Comparison of ENCODE assay signal across 31 cellular contexts in genomic region chr4:177680308-177680707, GRCh38.
DNase-seq lines count a peak whose midpoint lies in the region; ATAC-seq and TF ChIP-seq lines count a peak whose summit lies in the region.
"Had no signal": no experiment of that assay in that cellular context is flagged by ENCODE, and none has a peak within 500 bp of the region (broad histone marks: within the 10 kb centered on the region; RNA-seq: fewer than 3 reads in every experiment).

No MANE protein-coding gene starts in this region.

- H3K4me1 ChIP-seq in right lobe of liver (no peaks in the 10 kb centered on the region), A673 (ENCODE audit: insufficient read depth, low read length, poor library complexity, severe bottlenecking) (no peaks in the 10 kb centered on the region)
- H3K4me1 ChIP-seq: colonic mucosa, lower lobe of right lung, uterus had no signal

- no peak for ATAC-seq in activated CD8-positive, alpha-beta memory T cell treated with anti-CD3 and anti-CD28 coated beads, Interleukin-2, amount 10 ng/mL, durations not matched to agents 7 days and 5 days
- ATAC-seq in HG03432 (IDR thresholded peaks at IDR 0.05; ENCODE audit: unreplicated experiment), result peak; percentile 63
- ATAC-seq in GM21526 (IDR thresholded peaks at IDR 0.05; ENCODE audit: low FRiP score, unreplicated experiment), result no peak
- no peak for ATAC-seq in right lobe of liver
- ATAC-seq: lower lobe of right lung; natural killer cell treated with Interleukin-12 subunit alpha and Interleukin-12 subunit beta and Interleukin-15 and Interleukin-18, amount 100 ng/mL, for 72 hours; PC-3; SK-N-SH treated with all-trans-retinoic acid at 6 μM for 48 hours; stimulated activated naive CD8-positive, alpha-beta T cell treated with anti-CD3 and anti-CD28 coated beads, Interleukin-15, amount 100 ng/mL, for 72 hours had no signal

- BruUV-seq in A673 (replicated peaks; lab: Mats Ljungman, UMichigan), result no TSS peak

- H3K36me3 Mint-ChIP-seq in activated CD8-positive, alpha-beta memory T cell treated with anti-CD3 and anti-CD28 coated beads, Interleukin-2, amount 10 ng/mL, durations not matched to agents 7 days and 5 days, result no peaks in the 10 kb centered on the region
- H3K36me3 Mint-ChIP-seq in HFFc6 (ENCODE audit: low read depth), result no peaks in the 10 kb centered on the region
- H3K36me3 Mint-ChIP-seq: activated naive CD8-positive, alpha-beta T cell treated with anti-CD3 and anti-CD28 coated beads for 36 hours; natural killer cell treated with Interleukin-12 subunit alpha and Interleukin-12 subunit beta and Interleukin-15 and Interleukin-18, amount 100 ng/mL, for 72 hours had no signal

- no peaks in the 10 kb centered on the region for H3K9me3 Mint-ChIP-seq in activated CD8-positive, alpha-beta memory T cell treated with anti-CD3 and anti-CD28 coated beads, Interleukin-2, amount 10 ng/mL, durations not matched to agents 7 days and 5 days (ENCODE audit: low read depth)
- no peaks in the 10 kb centered on the region for H3K9me3 Mint-ChIP-seq in HFFc6
- H3K9me3 Mint-ChIP-seq: activated naive CD8-positive, alpha-beta T cell treated with anti-CD3 and anti-CD28 coated beads for 36 hours; CD4-positive, alpha-beta T cell; stimulated activated naive CD8-positive, alpha-beta T cell treated with anti-CD3 and anti-CD28 coated beads, Interleukin-15, amount 100 ng/mL, for 72 hours had no signal

- H3K4me3 ChIP-seq in right lobe of liver, result no peak overlapping the region
- H3K4me3 ChIP-seq in A673 (ENCODE audit: low read depth, low read length, poor library complexity, severe bottlenecking), result no peak overlapping the region
- H3K4me3 ChIP-seq: colonic mucosa, lower lobe of right lung, skin epidermis, uterus had no signal

- peak overlapping the region; percentile 22 for H3K27ac Mint-ChIP-seq in activated CD8-positive, alpha-beta memory T cell treated with anti-CD3 and anti-CD28 coated beads, Interleukin-2, amount 10 ng/mL, durations not matched to agents 7 days and 5 days
- H3K27ac Mint-ChIP-seq in HFFc6, result no peak overlapping the region
- H3K27ac Mint-ChIP-seq: activated naive CD8-positive, alpha-beta T cell treated with anti-CD3 and anti-CD28 coated beads for 36 hours; CD4-positive, alpha-beta T cell; natural killer cell treated with Interleukin-12 subunit alpha and Interleukin-12 subunit beta and Interleukin-15 and Interleukin-18, amount 100 ng/mL, for 72 hours; stimulated activated naive CD8-positive, alpha-beta T cell treated with anti-CD3 and anti-CD28 coated beads, Interleukin-15, amount 100 ng/mL, for 72 hours had no signal

- no peak overlapping the region for H3K4me3 Mint-ChIP-seq in activated CD8-positive, alpha-beta memory T cell treated with anti-CD3 and anti-CD28 coated beads, Interleukin-2, amount 10 ng/mL, durations not matched to agents 7 days and 5 days
- peak overlapping the region; percentile 34; the same call in 1 of the 2 replicates for H3K4me3 Mint-ChIP-seq in HFFc6
- H3K4me3 Mint-ChIP-seq: activated naive CD8-positive, alpha-beta T cell treated with anti-CD3 and anti-CD28 coated beads for 36 hours; CD4-positive, alpha-beta T cell; natural killer cell treated with Interleukin-12 subunit alpha and Interleukin-12 subunit beta and Interleukin-15 and Interleukin-18, amount 100 ng/mL, for 72 hours; stimulated activated naive CD8-positive, alpha-beta T cell treated with anti-CD3 and anti-CD28 coated beads, Interleukin-15, amount 100 ng/mL, for 72 hours had no signal

- no peak for TF ChIP-seq POLR2A in right lobe of liver (IDR thresholded peaks at IDR 0.05)

- H3K36me3 ChIP-seq in right lobe of liver (no peaks in the 10 kb centered on the region), A673 (ENCODE audit: insufficient read depth, low read length, poor library complexity, severe bottlenecking) (no peaks in the 10 kb centered on the region)
- H3K36me3 ChIP-seq: colonic mucosa, lower lobe of right lung, uterus had no signal

- TF ChIP-seq CTCF in HFFc6 (IDR thresholded peaks at IDR 0.05) (no peak), right lobe of liver (IDR thresholded peaks at IDR 0.05) (no peak), A673 (conservative IDR thresholded peaks at IDR 0.05; ENCODE audit: low read depth, low read length) (no peak)

- no peaks in the 10 kb centered on the region for H3K27me3 ChIP-seq in right lobe of liver
- no peaks in the 10 kb centered on the region for H3K27me3 ChIP-seq in A673 (replicated peaks; ENCODE audit: insufficient read depth, low read depth, low read length, poor library complexity)
- H3K27me3 ChIP-seq: colonic mucosa, uterus had no signal

- WGBS in right lobe of liver (ENCODE audit: insufficient coverage, low coverage, low lambda C conversion rate, missing lambda C conversion rate), result 81% methylated on average over 2 of the region's 2 CpGs

- DNase-seq in activated CD8-positive, alpha-beta memory T cell treated with anti-CD3 and anti-CD28 coated beads, Interleukin-2, amount 10 ng/mL, durations not matched to agents 7 days and 5 days, result no peak
- DNase-seq in activated CD8-positive, alpha-beta memory T cell treated with anti-CD3 and anti-CD28 coated beads, Interleukin-2, amount 50 U/mL, for 48 hours, result no peak
- DNase-seq in HFFc6, result no peak
- DNase-seq in right lobe of liver, result no peak
- DNase-seq in A673 (ENCODE audit: low spot score), result no peak
- no peak for DNase-seq in cortex of kidney (lab: John Stamatoyannopoulos, UW)
- DNase-seq: 8988T; activated effector memory CD4-positive, alpha-beta T cell treated with anti-CD3 and anti-CD28 coated beads, Interleukin-2, amount 50 U/mL, for 16 hours; activated naive CD8-positive, alpha-beta T cell treated with anti-CD3 and anti-CD28 coated beads for 36 hours; activated T-cell treated with anti-CD3 and anti-CD28 coated beads, Interleukin-2, amount 50 U/mL, for 1 hour; AML-193; aorta; CD4-positive, alpha-beta T cell; colonic mucosa; effector memory CD4-positive, alpha-beta T cell; erythroblast; glutamatergic neuron; lower lobe of right lung; NCI-H1048; NCI-H187; NCI-H2171; NCI-H510A; PC-3; stimulated activated CD8-positive, alpha-beta memory T cell treated with anti-CD3 and anti-CD28 coated beads, Interleukin-4, amount 100 ng/mL, for 48 hours; stimulated activated naive CD8-positive, alpha-beta T cell treated with anti-CD3 and anti-CD28 coated beads, Interleukin-15, amount 100 ng/mL, for 72 hours; uterus had no signal

- no peaks in the 10 kb centered on the region for H3K27me3 Mint-ChIP-seq in activated CD8-positive, alpha-beta memory T cell treated with anti-CD3 and anti-CD28 coated beads, Interleukin-2, amount 10 ng/mL, durations not matched to agents 7 days and 5 days
- H3K27me3 Mint-ChIP-seq in HFFc6 (ENCODE audit: insufficient read depth), result no peaks in the 10 kb centered on the region
- H3K27me3 Mint-ChIP-seq: activated naive CD8-positive, alpha-beta T cell treated with anti-CD3 and anti-CD28 coated beads for 36 hours; CD4-positive, alpha-beta T cell; natural killer cell treated with Interleukin-12 subunit alpha and Interleukin-12 subunit beta and Interleukin-15 and Interleukin-18, amount 100 ng/mL, for 72 hours; stimulated activated naive CD8-positive, alpha-beta T cell treated with anti-CD3 and anti-CD28 coated beads, Interleukin-15, amount 100 ng/mL, for 72 hours had no signal

- POLR2A ChIA-PET in A673 (lab: Charles Lee; ENCODE audit: low non-redundant PET), result no interaction called here

- CTCF ChIA-PET in activated CD8-positive, alpha-beta memory T cell treated with anti-CD3 and anti-CD28 coated beads, Interleukin-2, amount 10 ng/mL, durations not matched to agents 7 days and 5 days (lab: Charles Lee), result no interaction called here
- CTCF ChIA-PET in A673 (lab: Charles Lee), result no interaction called here

- H3K9me3 ChIP-seq in right lobe of liver (no peaks in the 10 kb centered on the region), A673 (ENCODE audit: low read depth, low read length, poor library complexity, severe bottlenecking) (no peaks in the 10 kb centered on the region)
- H3K9me3 ChIP-seq: colonic mucosa, lower lobe of right lung, uterus had no signal

- intact Hi-C loops in right lobe of liver (cut with DNase I), result no loop called here
- intact Hi-C loops in A673 (cut with micrococcal nuclease; ENCODE audit: unreplicated experiment), result no loop called here

- no peak overlapping the region for H3K27ac ChIP-seq in right lobe of liver
- no peak overlapping the region for H3K27ac ChIP-seq in A673 (ENCODE audit: low read depth, low read length, poor library complexity, severe bottlenecking)
- H3K27ac ChIP-seq: colonic mucosa, lower lobe of right lung, skin epidermis, uterus had no signal

- H3K4me1 Mint-ChIP-seq in activated CD8-positive, alpha-beta memory T cell treated with anti-CD3 and anti-CD28 coated beads, Interleukin-2, amount 10 ng/mL, durations not matched to agents 7 days and 5 days, result peaks cover 3% of the 10 kb centered on the region
- H3K4me1 Mint-ChIP-seq in HFFc6 (ENCODE audit: low read depth), result no peaks in the 10 kb centered on the region
- H3K4me1 Mint-ChIP-seq: stimulated activated naive CD8-positive, alpha-beta T cell treated with anti-CD3 and anti-CD28 coated beads, Interleukin-15, amount 100 ng/mL, for 72 hours had no signal
